ENCODE assay signal across 32 cellular contexts in genomic region chr7:43163885-43164284, GRCh38. TPM values are rescaled to one million over a fixed set of nuclear protein-coding genes. Genes with fewer than 3 reads are reported as not detected.
"Had no signal": no experiment of that assay in that cellular context is flagged by ENCODE, and none has a peak within 500 bp of the region (broad histone marks: within the 10 kb centered on the region; RNA-seq: fewer than 3 reads in every experiment).

No MANE protein-coding gene starts in this region.

- H3K36me3 ChIP-seq: breast epithelium, colonic mucosa, gastroesophageal sphincter, neutrophil, right lobe of liver, thoracic aorta, uterus had no signal

- H3K27me3 Mint-ChIP-seq: activated naive CD4-positive, alpha-beta T cell treated with anti-CD3 and anti-CD28 coated beads, Interleukin-2, amount 10 ng/mL, durations not matched to agents 7 days and 5 days had no signal

- H3K9me3 Mint-ChIP-seq: activated CD4-positive, alpha-beta memory T cell treated with anti-CD3 and anti-CD28 coated beads, Interleukin-2, amount 10 ng/mL, durations not matched to agents 7 days and 5 days; activated CD4-positive, alpha-beta T cell treated with anti-CD3 and anti-CD28 coated beads, Interleukin-2, amount 10 ng/mL, durations not matched to agents 24 days and 14 days; activated naive CD4-positive, alpha-beta T cell treated with anti-CD3 and anti-CD28 coated beads, Interleukin-2, amount 10 ng/mL, durations not matched to agents 7 days and 5 days; activated naive CD8-positive, alpha-beta T cell treated with anti-CD3 and anti-CD28 coated beads, Interleukin-2, amount 10 ng/mL, durations not matched to agents 7 days and 5 days; activated T-cell treated with anti-CD3 and anti-CD28 coated beads, Interleukin-2, amount 50 U/mL, for 24 hours; effector memory CD8-positive, alpha-beta T cell; mesothelial cell of epicardium; naive B cell; nephron progenitor cell had no signal

- H3K27ac ChIP-seq: breast epithelium, colonic mucosa, gastroesophageal sphincter, neutrophil, right lobe of liver, thoracic aorta, uterus had no signal

- H3K4me3 Mint-ChIP-seq: activated CD4-positive, alpha-beta memory T cell treated with anti-CD3 and anti-CD28 coated beads, Interleukin-2, amount 10 ng/mL, durations not matched to agents 7 days and 5 days; activated CD4-positive, alpha-beta T cell treated with anti-CD3 and anti-CD28 coated beads, Interleukin-2, amount 10 ng/mL, durations not matched to agents 24 days and 14 days; activated naive CD4-positive, alpha-beta T cell treated with anti-CD3 and anti-CD28 coated beads, Interleukin-2, amount 10 ng/mL, durations not matched to agents 7 days and 5 days; activated naive CD8-positive, alpha-beta T cell treated with anti-CD3 and anti-CD28 coated beads, Interleukin-2, amount 10 ng/mL, durations not matched to agents 7 days and 5 days; activated T-cell treated with anti-CD3 and anti-CD28 coated beads, Interleukin-2, amount 50 U/mL, for 24 hours; effector memory CD8-positive, alpha-beta T cell; mesothelial cell of epicardium; nephron progenitor cell; T-helper 17 cell; type B pancreatic cell had no signal

- H3K36me3 Mint-ChIP-seq: activated naive CD4-positive, alpha-beta T cell treated with anti-CD3 and anti-CD28 coated beads, Interleukin-2, amount 10 ng/mL, durations not matched to agents 7 days and 5 days; activated naive CD8-positive, alpha-beta T cell treated with anti-CD3 and anti-CD28 coated beads, Interleukin-2, amount 10 ng/mL, durations not matched to agents 7 days and 5 days; mesothelial cell of epicardium; naive B cell; type B pancreatic cell had no signal

- H3K27me3 ChIP-seq: breast epithelium, colonic mucosa, gastroesophageal sphincter, neutrophil, right lobe of liver, uterus had no signal

- H3K27ac Mint-ChIP-seq: activated CD4-positive, alpha-beta memory T cell treated with anti-CD3 and anti-CD28 coated beads, Interleukin-2, amount 10 ng/mL, durations not matched to agents 7 days and 5 days; activated CD4-positive, alpha-beta T cell treated with anti-CD3 and anti-CD28 coated beads, Interleukin-2, amount 10 ng/mL, durations not matched to agents 24 days and 14 days; activated naive CD4-positive, alpha-beta T cell treated with anti-CD3 and anti-CD28 coated beads, Interleukin-2, amount 10 ng/mL, durations not matched to agents 7 days and 5 days; activated naive CD8-positive, alpha-beta T cell treated with anti-CD3 and anti-CD28 coated beads, Interleukin-2, amount 10 ng/mL, durations not matched to agents 7 days and 5 days; activated T-cell treated with anti-CD3 and anti-CD28 coated beads, Interleukin-2, amount 50 U/mL, for 24 hours; effector memory CD8-positive, alpha-beta T cell; mesothelial cell of epicardium; naive B cell; nephron progenitor cell; T-helper 17 cell; type B pancreatic cell had no signal

- H3K4me1 Mint-ChIP-seq: activated CD4-positive, alpha-beta memory T cell treated with anti-CD3 and anti-CD28 coated beads, Interleukin-2, amount 10 ng/mL, durations not matched to agents 7 days and 5 days; activated CD4-positive, alpha-beta T cell treated with anti-CD3 and anti-CD28 coated beads, Interleukin-2, amount 10 ng/mL, durations not matched to agents 24 days and 14 days; activated naive CD4-positive, alpha-beta T cell treated with anti-CD3 and anti-CD28 coated beads, Interleukin-2, amount 10 ng/mL, durations not matched to agents 7 days and 5 days; activated naive CD8-positive, alpha-beta T cell treated with anti-CD3 and anti-CD28 coated beads, Interleukin-2, amount 10 ng/mL, durations not matched to agents 7 days and 5 days; mesothelial cell of epicardium; naive B cell; nephron progenitor cell; T-helper 17 cell had no signal

- DNase-seq: activated CD4-positive, alpha-beta memory T cell treated with anti-CD3 and anti-CD28 coated beads, Interleukin-2, amount 10 ng/mL, durations not matched to agents 7 days and 5 days; activated CD4-positive, CD25-positive, alpha-beta regulatory T cell treated with anti-CD3 and anti-CD28 coated beads, Interleukin-2, amount 50 U/mL, for 72 hours; activated CD8-positive, alpha-beta memory T cell treated with anti-CD3 and anti-CD28 coated beads, Interleukin-2, amount 50 U/mL, for 48 hours; activated gamma-delta T cell; activated naive CD4-positive, alpha-beta T cell treated with anti-CD3 and anti-CD28 coated beads, Interleukin-2, amount 10 ng/mL, durations not matched to agents 7 days and 5 days; activated naive CD8-positive, alpha-beta T cell treated with anti-CD3 and anti-CD28 coated beads, Interleukin-2, amount 10 ng/mL, durations not matched to agents 7 days and 5 days; activated T-cell treated with anti-CD3 and anti-CD28 coated beads, Interleukin-2, amount 50 U/mL, for 24 hours; amniotic stem cell; central memory CD4-positive, alpha-beta T cell; colonic mucosa; effector memory CD8-positive, alpha-beta T cell; erythroblast; hippocampal formation; left cardiac atrium; left ventricle myocardium superior; naive B cell; nephron progenitor cell; right lobe of liver; stimulated activated CD4-positive, alpha-beta T cell treated with anti-CD3 and anti-CD28 coated beads, Interleukin-2, amount 100 ng/mL, for 48 hours; stimulated activated naive CD4-positive, alpha-beta T cell treated with Interleukin-2 at 50 U/mL for 16 hours; T-helper 17 cell; uterus had no signal

- ATAC-seq: effector memory CD8-positive, alpha-beta T cell; left ventricle myocardium superior; T-helper 17 cell had no signal

- H3K4me3 ChIP-seq: breast epithelium, colonic mucosa, gastroesophageal sphincter, right lobe of liver, thoracic aorta, uterus had no signal

- H3K9me3 ChIP-seq: breast epithelium, colonic mucosa, gastroesophageal sphincter, neutrophil, right lobe of liver, thoracic aorta, uterus had no signal

- H3K4me1 ChIP-seq: breast epithelium, colonic mucosa, right lobe of liver, uterus had no signal

RNA-seq across cellular contexts. Expression of gene HECW1, which starts 51.4 kb away (rescaled TPM):
- total RNA-seq: activated CD4-positive, alpha-beta memory T cell treated with anti-CD3 and anti-CD28 coated beads, Interleukin-2, amount 10 ng/mL, durations not matched to agents 7 days and 5 days; activated CD4-positive, alpha-beta T cell treated with anti-CD3 and anti-CD28 coated beads, Interleukin-2, amount 10 ng/mL, durations not matched to agents 24 days and 14 days; activated naive CD8-positive, alpha-beta T cell treated with anti-CD3 and anti-CD28 coated beads, Interleukin-2, amount 10 ng/mL, durations not matched to agents 7 days and 5 days; left cardiac atrium; left ventricle myocardium superior; lung microvascular endothelial cell; skeletal muscle tissue; T-helper 17 cell had no signal
- polyA plus RNA-seq: keratinocyte had no signal
